In the genomic region with DNA sequence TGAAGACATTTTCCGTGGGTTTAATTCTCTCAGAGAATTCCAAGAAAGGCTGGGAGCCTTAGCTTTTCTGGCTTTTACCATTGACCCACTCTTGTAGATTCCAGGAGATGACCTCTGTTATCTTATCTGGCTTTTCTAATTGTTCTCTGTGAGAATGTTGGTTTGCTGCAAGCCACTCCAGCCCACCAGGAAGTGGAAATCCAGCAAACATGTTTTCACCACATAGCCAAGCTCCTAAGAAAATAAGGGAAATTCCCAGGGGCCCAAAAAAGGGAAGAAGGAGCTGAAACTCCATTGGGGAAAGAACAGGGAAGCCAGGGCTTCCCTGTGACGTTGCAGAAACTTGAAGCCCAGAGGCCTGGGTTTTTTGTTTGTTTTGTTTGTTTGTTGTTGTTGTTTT, we compare ENCODE assay signal across 12 cellular contexts. TPM values are rescaled to one million over a fixed set of nuclear protein-coding genes. Genes with fewer than 3 reads are reported as not detected.
A peak's percentile ranks its signal among the peaks of the same experiment; 100 is the strongest.
DNase-seq lines count a peak whose midpoint lies in the region; ATAC-seq and TF ChIP-seq lines count a peak whose summit lies in the region.
"Had no signal": no experiment of that assay in that cellular context is flagged by ENCODE, and none has a peak within 500 bp of the region (broad histone marks: within the 10 kb centered on the region; RNA-seq: fewer than 3 reads in every experiment).

No MANE protein-coding gene starts in this region.

- 59% methylated on average over 2 of the region's 2 CpGs for WGBS in liver

- intact Hi-C loops in tibial artery (cut with DNase I; ENCODE audit: low total_unique reads) = no loop called here

- H3K9me3 ChIP-seq in liver (ENCODE audit: control insufficient read depth in 4 of 4, low read length in 3 of 4) (no peaks in the 10 kb centered on the region), tibial artery (no peaks in the 10 kb centered on the region)
- H3K9me3 ChIP-seq: A549 had no signal

- no peak overlapping the region for H3K9ac ChIP-seq in liver (ENCODE audit: low read depth in 1 of 2, low read length in 2 of 2)

- H3K36me3 ChIP-seq in liver (ENCODE audit: control insufficient read depth in 4 of 4, insufficient read depth in 3 of 4, low read depth in 1 of 4, low read length in 3 of 4) (peaks cover 3 to 14% (median 11%) of the 10 kb centered on the region in 4 donors), tibial artery (peaks cover 29 to 32% (median 30%) of the 10 kb centered on the region in 3 donors)

- H3K27me3 ChIP-seq in liver (ENCODE audit: control insufficient read depth in 4 of 4, insufficient read depth in 4 of 4, low read length in 3 of 4) = no peaks in the 10 kb centered on the region
- H3K27me3 ChIP-seq in tibial artery = no peaks in the 10 kb centered on the region

- H3K36me3 Mint-ChIP-seq in activated T-cell treated with anti-CD3 and anti-CD28 coated beads, Interleukin-2, amount 50 U/mL, for 72 hours (ENCODE audit: insufficient read depth in 2 of 2) = peaks cover 3 to 5% of the 10 kb centered on the region in 2 donors

- no peak for DNase-seq in activated T-cell treated with anti-CD3 and anti-CD28 coated beads, Interleukin-2, amount 50 U/mL, for 72 hours
- no peak for DNase-seq in activated T-cell treated with anti-CD3 and anti-CD28 coated beads, Interleukin-2, amount 50 U/mL, for 1 hour
- DNase-seq in dermis blood vessel endothelial cell (peak; percentile 85), tibial artery (no peak), NOMO-1 treated with dmso at 0.1 percent for 144 hours (lab: John Stamatoyannopoulos, UW; ENCODE audit: unreplicated experiment) (no peak)
- DNase-seq in stimulated activated naive CD8-positive, alpha-beta T cell treated with anti-CD3 and anti-CD28 coated beads, Interleukin-15, Interleukin-2, amounts not matched to agents 100 U/mL and 50 U/mL, for 24 hours = no peak
- DNase-seq: activated CD4-positive, alpha-beta T cell treated with anti-CD3 and anti-CD28 coated beads, Interleukin-2, amount 10 ng/mL, durations not matched to agents 24 days and 14 days; SIG-M5 had no signal

- peak overlapping the region in 1 of 2 donors; percentile 62 for H3K4me3 Mint-ChIP-seq in activated T-cell treated with anti-CD3 and anti-CD28 coated beads, Interleukin-2, amount 50 U/mL, for 72 hours
- H3K4me3 Mint-ChIP-seq: activated CD4-positive, alpha-beta T cell treated with anti-CD3 and anti-CD28 coated beads, Interleukin-2, amount 10 ng/mL, durations not matched to agents 24 days and 14 days; activated naive CD8-positive, alpha-beta T cell had no signal

- H3K4me1 ChIP-seq in liver (ENCODE audit: control insufficient read depth in 4 of 4, insufficient read depth in 4 of 4, low read length in 3 of 4) (no peaks in the 10 kb centered on the region), tibial artery (peaks cover 0 to 37% (median 18%) of the 10 kb centered on the region in 4 donors)

- no peak overlapping the region for H3K4me3 ChIP-seq in liver (ENCODE audit: low read depth in 1 of 3, low read length in 3 of 3)
- no peak overlapping the region for H3K4me3 ChIP-seq in tibial artery
- H3K4me3 ChIP-seq: A549 had no signal

- ATAC-seq in activated T-cell treated with anti-CD3 and anti-CD28 coated beads, Interleukin-2, amount 50 U/mL, for 72 hours (replicated peaks in 1 of 2) = no peak
- ATAC-seq in GM19397 (IDR thresholded peaks at IDR 0.05; ENCODE audit: unreplicated experiment) = no peak
- no peak for ATAC-seq in stimulated activated naive CD8-positive, alpha-beta T cell treated with anti-CD3 and anti-CD28 coated beads, Interleukin-15, Interleukin-2, amounts not matched to agents 100 U/mL and 50 U/mL, for 24 hours

- TF ChIP-seq CTCF in liver (IDR thresholded peaks at IDR 0.05; ENCODE audit: low read depth, low read length, missing input control) (no peak), tibial artery (IDR thresholded peaks at IDR 0.05) (no peak)

- peaks cover 39% of the 10 kb centered on the region for H3K4me1 Mint-ChIP-seq in activated T-cell treated with anti-CD3 and anti-CD28 coated beads, Interleukin-2, amount 50 U/mL, for 72 hours (ENCODE audit: low read depth)

- H3K9me3 Mint-ChIP-seq in activated T-cell treated with anti-CD3 and anti-CD28 coated beads, Interleukin-2, amount 50 U/mL, for 72 hours = no peaks in the 10 kb centered on the region
- H3K9me3 Mint-ChIP-seq: activated CD4-positive, alpha-beta T cell treated with anti-CD3 and anti-CD28 coated beads, Interleukin-2, amount 10 ng/mL, durations not matched to agents 24 days and 14 days had no signal

- H3K27ac ChIP-seq in liver (ENCODE audit: low read depth in 1 of 2, low read length in 2 of 2) (no peak overlapping the region), tibial artery (peak overlapping the region; percentile 24 to 52)
- H3K27ac ChIP-seq: A549 had no signal

- H3K27me3 Mint-ChIP-seq in activated T-cell treated with anti-CD3 and anti-CD28 coated beads, Interleukin-2, amount 50 U/mL, for 72 hours (ENCODE audit: low read depth) = no peaks in the 10 kb centered on the region
- H3K27me3 Mint-ChIP-seq: activated CD4-positive, alpha-beta T cell treated with anti-CD3 and anti-CD28 coated beads, Interleukin-2, amount 10 ng/mL, durations not matched to agents 24 days and 14 days; activated naive CD8-positive, alpha-beta T cell had no signal

- peak in 1 of 2 donors; percentile 8 for TF ChIP-seq RAD21 in liver (IDR thresholded peaks at IDR 0.05)

- H3K27ac Mint-ChIP-seq in activated T-cell treated with anti-CD3 and anti-CD28 coated beads, Interleukin-2, amount 50 U/mL, for 72 hours = peak overlapping the region; percentile 66

TF ChIP-seq in liver, 16 proteins besides CTCF, POLR2A, EP300 and RAD21 (continues in another document):
- TF ChIP-seq JUND (IDR thresholded peaks at IDR 0.05) = no peak
- TF ChIP-seq REST (IDR thresholded peaks at IDR 0.05) = no peak
- TF ChIP-seq GABPA (IDR thresholded peaks at IDR 0.05 in 1 of 2, conservative IDR thresholded peaks at IDR 0.05 in 1 of 2) = no peak
- TF ChIP-seq, protein P1, sequence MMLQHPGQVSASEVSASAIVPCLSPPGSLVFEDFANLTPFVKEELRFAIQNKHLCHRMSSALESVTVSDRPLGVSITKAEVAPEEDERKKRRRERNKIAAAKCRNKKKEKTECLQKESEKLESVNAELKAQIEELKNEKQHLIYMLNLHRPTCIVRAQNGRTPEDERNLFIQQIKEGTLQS (IDR thresholded peaks at IDR 0.05) = no peak
- no peak for TF ChIP-seq RXRA (IDR thresholded peaks at IDR 0.05)
- no peak for TF ChIP-seq FOXA1 (IDR thresholded peaks at IDR 0.05)
- TF ChIP-seq, protein P2, sequence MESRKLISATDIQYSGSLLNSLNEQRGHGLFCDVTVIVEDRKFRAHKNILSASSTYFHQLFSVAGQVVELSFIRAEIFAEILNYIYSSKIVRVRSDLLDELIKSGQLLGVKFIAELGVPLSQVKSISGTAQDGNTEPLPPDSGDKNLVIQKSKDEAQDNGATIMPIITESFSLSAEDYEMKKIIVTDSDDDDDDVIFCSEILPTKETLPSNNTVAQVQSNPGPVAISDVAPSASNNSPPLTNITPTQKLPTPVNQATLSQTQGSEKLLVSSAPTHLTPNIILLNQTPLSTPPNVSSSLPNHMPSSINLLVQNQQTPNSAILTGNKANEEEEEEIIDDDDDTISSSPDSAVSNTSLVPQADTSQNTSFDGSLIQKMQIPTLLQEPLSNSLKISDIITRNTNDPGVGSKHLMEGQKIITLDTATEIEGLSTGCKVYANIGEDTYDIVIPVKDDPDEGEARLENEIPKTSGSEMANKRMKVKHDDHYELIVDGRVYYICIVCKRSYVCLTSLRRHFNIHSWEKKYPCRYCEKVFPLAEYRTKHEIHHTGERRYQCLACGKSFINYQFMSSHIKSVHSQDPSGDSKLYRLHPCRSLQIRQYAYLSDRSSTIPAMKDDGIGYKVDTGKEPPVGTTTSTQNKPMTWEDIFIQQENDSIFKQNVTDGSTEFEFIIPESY (IDR thresholded peaks at IDR 0.05) = no peak
- no peak for TF ChIP-seq HNF4A (conservative IDR thresholded peaks at IDR 0.05)
- peak; percentile 78 for TF ChIP-seq NR2F2 (IDR thresholded peaks at IDR 0.05)
- TF ChIP-seq HNF4G (IDR thresholded peaks at IDR 0.05) = no peak
- no peak for TF ChIP-seq EGR1 (IDR thresholded peaks at IDR 0.05; ENCODE audit: low read depth in 2 of 2)
- TF ChIP-seq, protein P3, sequence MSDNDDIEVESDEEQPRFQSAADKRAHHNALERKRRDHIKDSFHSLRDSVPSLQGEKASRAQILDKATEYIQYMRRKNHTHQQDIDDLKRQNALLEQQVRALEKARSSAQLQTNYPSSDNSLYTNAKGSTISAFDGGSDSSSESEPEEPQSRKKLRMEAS (IDR thresholded peaks at IDR 0.05) = no peak
- peak; percentile 17 for TF ChIP-seq SP1 (IDR thresholded peaks at IDR 0.05)
- TF ChIP-seq FOXA2 (IDR thresholded peaks at IDR 0.05) = no peak

RNA-seq across cellular contexts. Expression of gene GPR107, which starts 19.7 kb away (rescaled TPM):
- total RNA-seq in activated T-cell treated with anti-CD3 and anti-CD28 coated beads, Interleukin-2, amount 50 U/mL, for 72 hours = 10 to 100 TPM; 27.3 to 31.7 TPM
- 29.3 and 167 TPM in 2 replicates for total RNA-seq in dermis blood vessel endothelial cell
- total RNA-seq in liver = 10 to 100 TPM; 11.1 to 17.2 TPM
- 10 to 100 TPM in 1 of 2 donors, 1 to 10 TPM in 1; 3.8 to 11.6 TPM for polyA plus RNA-seq in liver

RNA-seq across cellular contexts. Expression of gene FNBP1, which starts 30.4 kb away (rescaled TPM):
- total RNA-seq in activated T-cell treated with anti-CD3 and anti-CD28 coated beads, Interleukin-2, amount 50 U/mL, for 72 hours = 100 to 1,000 TPM; 301 to 323 TPM
- total RNA-seq in dermis blood vessel endothelial cell (49.5 and 82.3 TPM in 2 replicates), liver (10 to 100 TPM; 15.0 to 15.6 TPM)
- 1 to 10 TPM; 6.6 to 9.7 TPM for polyA plus RNA-seq in liver

Comparison
In these comparisons a context has a peak if more than half of its experiments do, and no peak if none do; other contexts are left out.
1. H3K27ac ChIP-seq: peak in tibial artery (2 of 2); none in liver (0 of 2).